Comparison of ENCODE assay signal across 1 cellular context in the genomic region with DNA sequence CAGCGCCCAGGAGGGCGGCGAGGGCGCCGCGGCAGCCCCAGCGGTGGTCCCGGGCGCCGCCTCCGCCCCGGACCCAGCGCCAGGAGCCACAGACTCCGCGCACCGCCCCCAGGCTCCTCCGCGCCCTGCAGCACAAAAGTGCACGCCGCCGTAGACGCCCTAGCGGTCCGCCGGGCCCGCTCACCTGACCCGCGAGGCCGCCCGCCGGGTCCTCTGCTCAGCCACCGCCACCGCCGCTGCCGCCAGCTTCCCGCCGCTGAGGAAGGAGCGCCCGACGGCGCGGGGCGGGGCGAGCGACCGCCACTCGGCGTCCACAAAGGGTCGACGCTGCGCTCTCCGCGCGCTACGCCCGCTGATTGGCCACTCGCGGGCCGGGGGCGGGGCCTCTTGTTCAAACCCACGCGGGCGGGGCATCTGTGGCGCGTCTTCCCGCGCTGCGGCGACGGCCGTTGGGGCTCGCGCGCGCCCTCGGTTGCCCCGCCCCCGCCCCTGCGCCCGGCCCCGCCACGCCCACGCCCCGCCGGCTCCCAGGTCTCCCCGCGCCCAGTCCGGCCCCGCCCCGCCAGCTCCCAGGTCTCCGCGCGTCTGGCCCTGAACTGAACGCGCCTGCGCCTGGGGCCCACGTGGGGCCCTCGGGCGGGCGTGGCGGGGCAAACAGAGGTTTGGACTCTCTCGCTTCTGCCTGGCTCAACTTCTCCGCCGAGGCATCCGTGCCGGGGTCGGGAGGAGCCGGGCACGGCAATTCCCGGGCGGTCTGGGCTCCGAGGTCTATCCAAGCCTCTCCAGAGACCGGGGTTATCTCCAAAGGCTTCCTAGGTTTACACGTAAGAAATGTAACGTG.
A peak's percentile ranks its signal among the peaks of the same experiment; 100 is the strongest.
TF ChIP-seq lines count a peak whose summit lies in the region.

TSS of gene CDCA4 (minus strand) at position 269 of the 841 bp plus-strand sequence. CDS start 9,154 bp downstream, outside the sequence.

TF ChIP-seq in A549, 52 proteins besides CTCF, POLR2A, EP300 and RAD21 (continued from another document):
- TF ChIP-seq PBX3 (IDR thresholded peaks at IDR 0.05) (0 out of 2 replicates have a peak, but pooled peaks have one; percentile 1), RARB (CRISPR knock-in tag; IDR thresholded peaks at IDR 0.05) (peak; percentile 66; the same call in 1 of the 2 replicates), BHLHE40 (IDR thresholded peaks at IDR 0.05; ENCODE audit: low read depth, low read length) (no peak), CEBPB (IDR thresholded peaks at IDR 0.05) (no peak)
- TF ChIP-seq, protein P1, sequence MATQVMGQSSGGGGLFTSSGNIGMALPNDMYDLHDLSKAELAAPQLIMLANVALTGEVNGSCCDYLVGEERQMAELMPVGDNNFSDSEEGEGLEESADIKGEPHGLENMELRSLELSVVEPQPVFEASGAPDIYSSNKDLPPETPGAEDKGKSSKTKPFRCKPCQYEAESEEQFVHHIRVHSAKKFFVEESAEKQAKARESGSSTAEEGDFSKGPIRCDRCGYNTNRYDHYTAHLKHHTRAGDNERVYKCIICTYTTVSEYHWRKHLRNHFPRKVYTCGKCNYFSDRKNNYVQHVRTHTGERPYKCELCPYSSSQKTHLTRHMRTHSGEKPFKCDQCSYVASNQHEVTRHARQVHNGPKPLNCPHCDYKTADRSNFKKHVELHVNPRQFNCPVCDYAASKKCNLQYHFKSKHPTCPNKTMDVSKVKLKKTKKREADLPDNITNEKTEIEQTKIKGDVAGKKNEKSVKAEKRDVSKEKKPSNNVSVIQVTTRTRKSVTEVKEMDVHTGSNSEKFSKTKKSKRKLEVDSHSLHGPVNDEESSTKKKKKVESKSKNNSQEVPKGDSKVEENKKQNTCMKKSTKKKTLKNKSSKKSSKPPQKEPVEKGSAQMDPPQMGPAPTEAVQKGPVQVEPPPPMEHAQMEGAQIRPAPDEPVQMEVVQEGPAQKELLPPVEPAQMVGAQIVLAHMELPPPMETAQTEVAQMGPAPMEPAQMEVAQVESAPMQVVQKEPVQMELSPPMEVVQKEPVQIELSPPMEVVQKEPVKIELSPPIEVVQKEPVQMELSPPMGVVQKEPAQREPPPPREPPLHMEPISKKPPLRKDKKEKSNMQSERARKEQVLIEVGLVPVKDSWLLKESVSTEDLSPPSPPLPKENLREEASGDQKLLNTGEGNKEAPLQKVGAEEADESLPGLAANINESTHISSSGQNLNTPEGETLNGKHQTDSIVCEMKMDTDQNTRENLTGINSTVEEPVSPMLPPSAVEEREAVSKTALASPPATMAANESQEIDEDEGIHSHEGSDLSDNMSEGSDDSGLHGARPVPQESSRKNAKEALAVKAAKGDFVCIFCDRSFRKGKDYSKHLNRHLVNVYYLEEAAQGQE (IDR thresholded peaks at IDR 0.05) = no peak
- TF ChIP-seq, protein P2, sequence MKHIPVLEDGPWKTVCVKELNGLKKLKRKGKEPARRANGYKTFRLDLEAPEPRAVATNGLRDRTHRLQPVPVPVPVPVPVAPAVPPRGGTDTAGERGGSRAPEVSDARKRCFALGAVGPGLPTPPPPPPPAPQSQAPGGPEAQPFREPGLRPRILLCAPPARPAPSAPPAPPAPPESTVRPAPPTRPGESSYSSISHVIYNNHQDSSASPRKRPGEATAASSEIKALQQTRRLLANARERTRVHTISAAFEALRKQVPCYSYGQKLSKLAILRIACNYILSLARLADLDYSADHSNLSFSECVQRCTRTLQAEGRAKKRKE (CRISPR knock-in tag; IDR thresholded peaks at IDR 0.05; ENCODE audit: low read depth) = 0 out of 2 replicates have a peak, but pooled peaks have one; percentile 10
